Comparison of ENCODE assay signal across 34 cellular contexts in genomic region chr16:25433388-25433787, GRCh38.
"Had no signal": no experiment of that assay in that cellular context is flagged by ENCODE, and none has a peak within 500 bp of the region (broad histone marks: within the 10 kb centered on the region; RNA-seq: fewer than 3 reads in every experiment).

No MANE protein-coding gene starts in this region.

- H3K36me3 ChIP-seq: MG63 had no signal

- DNase-seq: Karpas-422, Kasumi-1, MG63, MM.1S, MV-4-11, NCI-H1048, NCI-H1092, NCI-H1092 treated with DMSO at 0.1 percent for 48 hours, NCI-H1105, NCI-H1105 treated with DMSO at 0.1 percent for 48 hours, NCI-H1417, NCI-H1417 treated with DMSO at 0.1 percent for 48 hours, NCI-H1436, NCI-H1436 treated with DMSO at 0.1 percent for 48 hours, NCI-H146, NCI-H1694, NCI-H1694 treated with DMSO at 0.1 percent for 48 hours, NCI-H187, NCI-H187 treated with DMSO at 0.1 percent for 48 hours, NCI-H1930, NCI-H2029, NCI-H2029 treated with DMSO at 0.1 percent for 48 hours, NCI-H2081, NCI-H2081 treated with DMSO at 0.1 percent for 48 hours, NCI-H2107, NCI-H2171, NCI-H2171 treated with DMSO at 0.1 percent for 48 hours, NCI-H2227 treated with DMSO at 0.1 percent for 48 hours, NCI-H226, NCI-H345, NCI-H446, NCI-H446 treated with DMSO at 0.1 percent for 48 hours, NCI-H510A had no signal

- H3K9me3 ChIP-seq: MG63 had no signal

- H3K27ac ChIP-seq: KMS-11 had no signal

- H3K4me3 ChIP-seq: MG63 had no signal

- H3K4me2 ChIP-seq: KMS-11 had no signal

- H3K9ac ChIP-seq: KMS-11 had no signal
